In genomic region chr11:66288138-66288865, GRCh38 we compare ENCODE assay signal across 1 cellular context.
TF ChIP-seq lines count a peak whose summit lies in the region.

No MANE protein-coding gene starts in this region.

TF ChIP-seq in IMR-90, 13 proteins besides CTCF, POLR2A, EP300 and RAD21:
- TF ChIP-seq, protein P1, sequence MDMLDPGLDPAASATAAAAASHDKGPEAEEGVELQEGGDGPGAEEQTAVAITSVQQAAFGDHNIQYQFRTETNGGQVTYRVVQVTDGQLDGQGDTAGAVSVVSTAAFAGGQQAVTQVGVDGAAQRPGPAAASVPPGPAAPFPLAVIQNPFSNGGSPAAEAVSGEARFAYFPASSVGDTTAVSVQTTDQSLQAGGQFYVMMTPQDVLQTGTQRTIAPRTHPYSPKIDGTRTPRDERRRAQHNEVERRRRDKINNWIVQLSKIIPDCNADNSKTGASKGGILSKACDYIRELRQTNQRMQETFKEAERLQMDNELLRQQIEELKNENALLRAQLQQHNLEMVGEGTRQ (IDR thresholded peaks at IDR 0.05; ENCODE audit: low read depth, low read length), result no peak
- TF ChIP-seq CHD1 (IDR thresholded peaks at IDR 0.05; ENCODE audit: low read depth, low read length), result no peak
- no peak for TF ChIP-seq RFX5 (IDR thresholded peaks at IDR 0.05; ENCODE audit: low read depth, low read length)
- no peak for TF ChIP-seq CEBPB (IDR thresholded peaks at IDR 0.05; ENCODE audit: low read depth, low read length)
- TF ChIP-seq BHLHE40 (IDR thresholded peaks at IDR 0.05; ENCODE audit: low read depth, low read length), result no peak
- TF ChIP-seq NFE2L2 (IDR thresholded peaks at IDR 0.05; ENCODE audit: low read depth, low read length), result no peak
- no peak for TF ChIP-seq SMC3 (IDR thresholded peaks at IDR 0.05; ENCODE audit: low read depth, low read length)
